Comparison of ENCODE assay signal across 1 cellular context in genomic region chr1:174041369-174041768, GRCh38.
TF ChIP-seq lines count a peak whose summit lies in the region.

No MANE protein-coding gene starts in this region.

TF ChIP-seq in HepG2, 621 proteins besides CTCF, POLR2A, EP300 and RAD21 (continued from another document):
- TF ChIP-seq ARID4A (CRISPR knock-in tag; IDR thresholded peaks at IDR 0.05; ENCODE audit: borderline replicate concordance) (no peak), JUND (CRISPR knock-in tag; IDR thresholded peaks at IDR 0.05) (no peak), ZNF367 (CRISPR knock-in tag; IDR thresholded peaks at IDR 0.05; ENCODE audit: borderline replicate concordance) (no peak), NR2F6 (IDR thresholded peaks at IDR 0.05) (no peak; the same call in 1 of the 2 replicates), NR2F6 (CRISPR knock-in tag; IDR thresholded peaks at IDR 0.05) (peak; percentile 22; the same call in 1 of the 2 replicates), RARA (CRISPR knock-in tag; IDR thresholded peaks at IDR 0.05) (peak; percentile 47; the same call in 1 of the 2 replicates), MXD4 (CRISPR knock-in tag; IDR thresholded peaks at IDR 0.05) (no peak), SUZ12 (IDR thresholded peaks at IDR 0.05; ENCODE audit: low read depth, low read length) (no peak), HOXA5 (CRISPR knock-in tag; IDR thresholded peaks at IDR 0.05) (no peak), CEBPZ (IDR thresholded peaks at IDR 0.05; ENCODE audit: low read length) (no peak), ZNF883 (CRISPR knock-in tag; IDR thresholded peaks at IDR 0.05; ENCODE audit: not compliant biosample characterization) (no peak), ATAD3A (CRISPR knock-in tag; IDR thresholded peaks at IDR 0.05) (no peak), ZNF75D (CRISPR knock-in tag; IDR thresholded peaks at IDR 0.05; ENCODE audit: borderline replicate concordance) (no peak), ZBED4 (CRISPR knock-in tag; IDR thresholded peaks at IDR 0.05; ENCODE audit: borderline replicate concordance) (no peak), HCFC1 (IDR thresholded peaks at IDR 0.05; ENCODE audit: low read depth, low read length) (no peak), ZXDC (CRISPR knock-in tag; IDR thresholded peaks at IDR 0.05) (no peak), ASH2L (IDR thresholded peaks at IDR 0.05; ENCODE audit: insufficient read length, low read depth, low read length) (no peak), ZFP36L1 (CRISPR knock-in tag; IDR thresholded peaks at IDR 0.05) (no peak), NR3C1 (CRISPR knock-in tag; IDR thresholded peaks at IDR 0.05) (no peak), ZNF891 (CRISPR knock-in tag; IDR thresholded peaks at IDR 0.05) (no peak), MEIS2 (CRISPR knock-in tag; IDR thresholded peaks at IDR 0.05) (no peak), ZNF574 (CRISPR knock-in tag; IDR thresholded peaks at IDR 0.05) (no peak), NR2F1 (CRISPR knock-in tag; IDR thresholded peaks at IDR 0.05) (0 out of 4 replicates have a peak, but pooled peaks of 1 of the 2 experiments have one; percentile 31), ZFP41 (CRISPR knock-in tag; IDR thresholded peaks at IDR 0.05; ENCODE audit: borderline replicate concordance) (no peak), RBM39 (IDR thresholded peaks at IDR 0.05; ENCODE audit: low read depth, low read length, poor library complexity, severe bottlenecking) (no peak), ZNF253 (CRISPR knock-in tag; IDR thresholded peaks at IDR 0.05; ENCODE audit: borderline replicate concordance) (no peak)
- TF ChIP-seq, protein P1, sequence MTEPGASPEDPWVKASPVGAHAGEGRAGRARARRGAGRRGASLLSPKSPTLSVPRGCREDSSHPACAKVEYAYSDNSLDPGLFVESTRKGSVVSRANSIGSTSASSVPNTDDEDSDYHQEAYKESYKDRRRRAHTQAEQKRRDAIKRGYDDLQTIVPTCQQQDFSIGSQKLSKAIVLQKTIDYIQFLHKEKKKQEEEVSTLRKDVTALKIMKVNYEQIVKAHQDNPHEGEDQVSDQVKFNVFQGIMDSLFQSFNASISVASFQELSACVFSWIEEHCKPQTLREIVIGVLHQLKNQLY (CRISPR knock-in tag; IDR thresholded peaks at IDR 0.05) = no peak
- TF ChIP-seq, protein P2, sequence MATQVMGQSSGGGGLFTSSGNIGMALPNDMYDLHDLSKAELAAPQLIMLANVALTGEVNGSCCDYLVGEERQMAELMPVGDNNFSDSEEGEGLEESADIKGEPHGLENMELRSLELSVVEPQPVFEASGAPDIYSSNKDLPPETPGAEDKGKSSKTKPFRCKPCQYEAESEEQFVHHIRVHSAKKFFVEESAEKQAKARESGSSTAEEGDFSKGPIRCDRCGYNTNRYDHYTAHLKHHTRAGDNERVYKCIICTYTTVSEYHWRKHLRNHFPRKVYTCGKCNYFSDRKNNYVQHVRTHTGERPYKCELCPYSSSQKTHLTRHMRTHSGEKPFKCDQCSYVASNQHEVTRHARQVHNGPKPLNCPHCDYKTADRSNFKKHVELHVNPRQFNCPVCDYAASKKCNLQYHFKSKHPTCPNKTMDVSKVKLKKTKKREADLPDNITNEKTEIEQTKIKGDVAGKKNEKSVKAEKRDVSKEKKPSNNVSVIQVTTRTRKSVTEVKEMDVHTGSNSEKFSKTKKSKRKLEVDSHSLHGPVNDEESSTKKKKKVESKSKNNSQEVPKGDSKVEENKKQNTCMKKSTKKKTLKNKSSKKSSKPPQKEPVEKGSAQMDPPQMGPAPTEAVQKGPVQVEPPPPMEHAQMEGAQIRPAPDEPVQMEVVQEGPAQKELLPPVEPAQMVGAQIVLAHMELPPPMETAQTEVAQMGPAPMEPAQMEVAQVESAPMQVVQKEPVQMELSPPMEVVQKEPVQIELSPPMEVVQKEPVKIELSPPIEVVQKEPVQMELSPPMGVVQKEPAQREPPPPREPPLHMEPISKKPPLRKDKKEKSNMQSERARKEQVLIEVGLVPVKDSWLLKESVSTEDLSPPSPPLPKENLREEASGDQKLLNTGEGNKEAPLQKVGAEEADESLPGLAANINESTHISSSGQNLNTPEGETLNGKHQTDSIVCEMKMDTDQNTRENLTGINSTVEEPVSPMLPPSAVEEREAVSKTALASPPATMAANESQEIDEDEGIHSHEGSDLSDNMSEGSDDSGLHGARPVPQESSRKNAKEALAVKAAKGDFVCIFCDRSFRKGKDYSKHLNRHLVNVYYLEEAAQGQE (IDR thresholded peaks at IDR 0.05; ENCODE audit: borderline replicate concordance in 1 of 2, low read depth in 1 of 2, low read length in 2 of 2) = peak in 1 of 2 experiments; percentile 84; a peak in 3 of 4 replicates
